1 cellular context compared by ENCODE assay signal in genomic region chr2:62691186-62691585, GRCh38.
TF ChIP-seq lines count a peak whose summit lies in the region.

No MANE protein-coding gene starts in this region.

TF ChIP-seq in HepG2, 621 proteins besides CTCF, POLR2A, EP300 and RAD21 (continued from another document):
- TF ChIP-seq HIC2 (CRISPR knock-in tag; IDR thresholded peaks at IDR 0.05; ENCODE audit: low read depth) (no peak), NFIB (CRISPR knock-in tag; IDR thresholded peaks at IDR 0.05; ENCODE audit: borderline replicate concordance) (no peak), NCOA1 (CRISPR knock-in tag; IDR thresholded peaks at IDR 0.05) (no peak), ZFP37 (CRISPR knock-in tag; IDR thresholded peaks at IDR 0.05; ENCODE audit: borderline replicate concordance) (no peak), ZNF333 (CRISPR knock-in tag; IDR thresholded peaks at IDR 0.05; ENCODE audit: borderline replicate concordance) (no peak)
